ENCODE assay signal across 8 cellular contexts in genomic region chrX:40468033-40468979, GRCh38.
A peak's percentile ranks its signal among the peaks of the same experiment; 100 is the strongest.
DNase-seq lines count a peak whose midpoint lies in the region; ATAC-seq and TF ChIP-seq lines count a peak whose summit lies in the region.

No MANE protein-coding gene starts in this region.

- H3K9me3 Mint-ChIP-seq in neural crest cell, result peaks cover 12% of the 10 kb centered on the region

- intact Hi-C loops in esophagus squamous epithelium (cut with DNase I), result loop anchor here (10.0 kb wide), 1 partner anchor 194 kb away; no protein-coding TSS in a partner anchor

- WGBS in esophagus squamous epithelium, 2 donors, result 19 to 54% methylated on average over 4 to 7 of the region's 7 CpGs

- peak in 4 of 6 experiments; percentile 2 to 13 (median 6) for DNase-seq in stimulated activated naive CD4-positive, alpha-beta T cell (lab: John Stamatoyannopoulos, UW)
- DNase-seq in stimulated activated naive CD4-positive, alpha-beta T cell treated with Interleukin-2 at 50 U/mL for 16 hours (lab: John Stamatoyannopoulos, UW), result no peak
- DNase-seq in NCI-H345 treated with DMSO at 0.1 percent for 48 hours (lab: John Stamatoyannopoulos, UW; ENCODE audit: unreplicated experiment), result peak; percentile 26
- peak; percentile 12 for DNase-seq in activated CD4-positive, alpha-beta T cell treated with anti-CD3 and anti-CD28 coated beads, Interleukin-2, amount 50 U/mL, for 1 hour
- no peak for DNase-seq in esophagus squamous epithelium (lab: John Stamatoyannopoulos, UW)
- peak; percentile 22 for DNase-seq in neural crest cell (ENCODE audit: low read depth, low spot score)

- H3K4me3 ChIP-seq in esophagus squamous epithelium, result no peak overlapping the region

- no peaks in the 10 kb centered on the region for H3K9me3 ChIP-seq in esophagus squamous epithelium

- peaks cover 0 to 3% (median 0%) of the 10 kb centered on the region in 4 donors for H3K27me3 ChIP-seq in esophagus squamous epithelium

- H3K27me3 Mint-ChIP-seq in neural crest cell (ENCODE audit: low read depth), result no peaks in the 10 kb centered on the region

- H3K36me3 Mint-ChIP-seq in neural crest cell (ENCODE audit: low read depth), result no peaks in the 10 kb centered on the region

- TF ChIP-seq CTCF in esophagus squamous epithelium (IDR thresholded peaks at IDR 0.05), result peak in 4 of 6 experiments; percentile 35 to 55 (median 42)
- peak; percentile 33 for TF ChIP-seq CTCF in neural crest cell (conservative IDR thresholded peaks at IDR 0.05)

- H3K27ac ChIP-seq in esophagus squamous epithelium, result peak overlapping the region in 2 of 4 donors; percentile 32 to 61

- H3K36me3 ChIP-seq in esophagus squamous epithelium, result no peaks in the 10 kb centered on the region

- peak overlapping the region; percentile 58 for H3K27ac Mint-ChIP-seq in neural crest cell (ENCODE audit: unreplicated experiment)

- peak overlapping the region; percentile 39 for H3K4me3 Mint-ChIP-seq in neural crest cell

- TF ChIP-seq POLR2A in esophagus squamous epithelium (IDR thresholded peaks at IDR 0.05), result no peak

- peaks cover 48% of the 10 kb centered on the region for H3K4me1 Mint-ChIP-seq in neural crest cell

- H3K4me1 ChIP-seq in esophagus squamous epithelium, result peaks cover 6 to 34% (median 6%) of the 10 kb centered on the region in 3 donors

- ATAC-seq in HG02938 (IDR thresholded peaks at IDR 0.05; ENCODE audit: unreplicated experiment) (peak; percentile 66), GM19035 (IDR thresholded peaks at IDR 0.05; ENCODE audit: unreplicated experiment) (no peak)

Comparison
In these comparisons a context has a peak if more than half of its experiments do, and no peak if none do; other contexts are left out.
1. DNase-seq: peak in stimulated activated naive CD4-positive, alpha-beta T cell (4 of 6), NCI-H345 treated with DMSO at 0.1 percent for 48 hours (single experiment), activated CD4-positive, alpha-beta T cell treated with anti-CD3 and anti-CD28 coated beads, Interleukin-2, amount 50 U/mL, for 1 hour (single experiment) and neural crest cell (single experiment); none in stimulated activated naive CD4-positive, alpha-beta T cell treated with Interleukin-2 at 50 U/mL for 16 hours (single experiment) and esophagus squamous epithelium (single experiment).